In genomic region chr5:142792865-142793232, GRCh38 we compare ENCODE assay signal across 23 cellular contexts.
"Had no signal": no experiment of that assay in that cellular context is flagged by ENCODE, and none has a peak within 500 bp of the region (broad histone marks: within the 10 kb centered on the region; RNA-seq: fewer than 3 reads in every experiment).

No MANE protein-coding gene starts in this region.

- H3K27me3 Mint-ChIP-seq: central memory CD8-positive, alpha-beta T cell; effector memory CD8-positive, alpha-beta T cell; memory B cell; type B pancreatic cell had no signal

- ATAC-seq: effector memory CD8-positive, alpha-beta T cell; psoas muscle; right cardiac atrium had no signal

- H3K4me3 Mint-ChIP-seq: central memory CD8-positive, alpha-beta T cell; effector memory CD8-positive, alpha-beta T cell; memory B cell; nephron; type B pancreatic cell had no signal

- FAIRE-seq: endometrium, frontal cortex, keratinocyte had no signal

- H3K27ac ChIP-seq: coronary artery, ovary, psoas muscle, skin epidermis, spleen, stomach, tibial artery had no signal

- H3K4me3 ChIP-seq: coronary artery, lung, ovary, psoas muscle, skin epidermis, spleen, stomach, tibial artery had no signal

- H3K27ac Mint-ChIP-seq: memory B cell, nephron, type B pancreatic cell had no signal

- DNase-seq: effector memory CD8-positive, alpha-beta T cell; erythroblast; hypothalamus; occipital lobe; ovary; posterior cingulate gyrus; psoas muscle; right cardiac atrium; spleen; stimulated activated CD4-positive, alpha-beta T cell treated with anti-CD3 and anti-CD28 coated beads, Interleukin-4, amount 100 ng/mL, for 4 hours; stimulated activated naive CD4-positive, alpha-beta T cell treated with Interleukin-2 at 50 U/mL for 16 hours; stomach; tibial artery had no signal

- H3K9me3 ChIP-seq: ovary, psoas muscle, spleen, stomach, tibial artery had no signal

- H3K36me3 Mint-ChIP-seq: memory B cell had no signal

- H3K36me3 ChIP-seq: ovary, spleen, stomach, tibial artery had no signal

- H3K9me3 Mint-ChIP-seq: central memory CD8-positive, alpha-beta T cell; effector memory CD8-positive, alpha-beta T cell; nephron had no signal

- H3K27me3 ChIP-seq: ovary, spleen, stomach, tibial artery had no signal
